Comparison of ENCODE assay signal across 10 cellular contexts in genomic region chr16:58123896-58124600, GRCh38. TPM values are rescaled to one million over a fixed set of nuclear protein-coding genes. Genes with fewer than 3 reads are reported as not detected.
DNase-seq lines count a peak whose midpoint lies in the region; ATAC-seq and TF ChIP-seq lines count a peak whose summit lies in the region.
"Had no signal": no experiment of that assay in that cellular context is flagged by ENCODE, and none has a peak within 500 bp of the region (broad histone marks: within the 10 kb centered on the region; RNA-seq: fewer than 3 reads in every experiment).

No MANE protein-coding gene starts in this region.

- H3K27ac ChIP-seq in right cardiac atrium (ENCODE audit: low read length), result peak overlapping the region; percentile 55
- H3K27ac ChIP-seq in upper lobe of right lung, result peak overlapping the region; percentile 24

- H3K36me3 Mint-ChIP-seq in activated CD4-positive, alpha-beta memory T cell treated with anti-CD3 and anti-CD28 coated beads for 36 hours, result no peaks in the 10 kb centered on the region

- intact Hi-C loops in right cardiac atrium (cut with DNase I) (loop anchor here in 2 of 4 donors (2.0 kb wide), 1 partner anchor 103 kb away; no protein-coding TSS in a partner anchor), left ventricle myocardium superior (cut with micrococcal nuclease) (no loop called here), left colon (cut with DNase I, micrococcal nuclease) (loop anchor here in 1 of 2 donors (10.0 kb wide), 1 partner anchor 99 kb away; the partner anchor contains the start of gene MMP15), upper lobe of right lung (cut with DNase I) (loop anchor here (5.0 kb wide), 1 partner anchor 102 kb away; no protein-coding TSS in a partner anchor)
- intact Hi-C loops in activated CD4-positive, alpha-beta memory T cell treated with anti-CD3 and anti-CD28 coated beads for 36 hours (cut with micrococcal nuclease), result no loop called here

- H3K4me3 ChIP-seq in right cardiac atrium (ENCODE audit: low read length) (no peak overlapping the region), upper lobe of right lung (no peak overlapping the region), HAP-1 (no peak overlapping the region)

- H3K9me3 ChIP-seq in right cardiac atrium (ENCODE audit: control insufficient read depth, low read length), result no peaks in the 10 kb centered on the region
- H3K9me3 ChIP-seq in upper lobe of right lung, result no peaks in the 10 kb centered on the region
- H3K9me3 ChIP-seq in HAP-1, result no peaks in the 10 kb centered on the region

- DNase-seq in right cardiac atrium, result no peak
- DNase-seq in left ventricle myocardium superior, result no peak
- DNase-seq in activated CD4-positive, alpha-beta memory T cell treated with anti-CD3 and anti-CD28 coated beads for 36 hours, result peak; percentile 23
- no peak for DNase-seq in left colon
- no peak for DNase-seq in upper lobe of right lung
- DNase-seq in HAP-1 (ENCODE audit: low spot score in 2 of 2), result no peak
- DNase-seq in mucosa of gallbladder (ENCODE audit: low spot score), result no peak
- DNase-seq in NCI-H1417 (lab: John Stamatoyannopoulos, UW), result no peak
- DNase-seq: anterior cingulate cortex, NCI-H1436 had no signal

- H3K27ac Mint-ChIP-seq in activated CD4-positive, alpha-beta memory T cell treated with anti-CD3 and anti-CD28 coated beads for 36 hours, result no peak overlapping the region

- no peaks in the 10 kb centered on the region for H3K9me3 Mint-ChIP-seq in activated CD4-positive, alpha-beta memory T cell treated with anti-CD3 and anti-CD28 coated beads for 36 hours

- CTCF ChIA-PET in activated CD4-positive, alpha-beta memory T cell treated with anti-CD3 and anti-CD28 coated beads for 36 hours (lab: Charles Lee), result interaction anchor here (0.6 kb wide), 2 partner anchors 100 to 103 kb away, joined by 3 to 4 read pairs; no protein-coding TSS in a partner anchor

- POLR2A ChIA-PET in activated CD4-positive, alpha-beta memory T cell treated with anti-CD3 and anti-CD28 coated beads for 36 hours (lab: Charles Lee), result no interaction called here

- H3K36me3 ChIP-seq in upper lobe of right lung, result no peaks in the 10 kb centered on the region
- H3K36me3 ChIP-seq in HAP-1 (replicated peaks), result no peaks in the 10 kb centered on the region; the same call in 1 of the 2 replicates

- peaks cover 11% of the 10 kb centered on the region for H3K4me1 ChIP-seq in right cardiac atrium (ENCODE audit: control insufficient read depth, insufficient read depth, low read length)
- peaks cover 59% of the 10 kb centered on the region for H3K4me1 ChIP-seq in upper lobe of right lung
- H3K4me1 ChIP-seq in HAP-1, result peaks cover 40% of the 10 kb centered on the region

- in situ Hi-C loops in HAP-1 (cut with MboI; ENCODE audit: low sequenced_read_pairs), result loop anchor here (10.0 kb wide), 1 partner anchor 99 kb away; the partner anchor contains the start of gene MMP15

- ATAC-seq in right cardiac atrium (no peak), left ventricle myocardium superior (no peak), left colon (peak; percentile 45), upper lobe of right lung (no peak)

- no peak overlapping the region for H3K4me3 Mint-ChIP-seq in activated CD4-positive, alpha-beta memory T cell treated with anti-CD3 and anti-CD28 coated beads for 36 hours

- TF ChIP-seq CTCF in upper lobe of right lung (IDR thresholded peaks at IDR 0.05), result no peak

- H3K27me3 ChIP-seq in right cardiac atrium (ENCODE audit: control insufficient read depth, insufficient read depth), result no peaks in the 10 kb centered on the region
- no peaks in the 10 kb centered on the region for H3K27me3 ChIP-seq in upper lobe of right lung
- no peaks in the 10 kb centered on the region for H3K27me3 ChIP-seq in HAP-1 (ENCODE audit: low read depth)

- H3K4me1 Mint-ChIP-seq in activated CD4-positive, alpha-beta memory T cell treated with anti-CD3 and anti-CD28 coated beads for 36 hours (ENCODE audit: low read depth), result peaks cover 67% of the 10 kb centered on the region

- 53% methylated on average over 8 of the region's 8 CpGs for WGBS in right cardiac atrium

- no peaks in the 10 kb centered on the region for H3K27me3 Mint-ChIP-seq in activated CD4-positive, alpha-beta memory T cell treated with anti-CD3 and anti-CD28 coated beads for 36 hours

RNA-seq across cellular contexts. Expression of gene CFAP20, which starts 5.1 kb away (rescaled TPM):
- 10 to 100 TPM; 30.4 to 36.2 (median 33.5) TPM for total RNA-seq in right cardiac atrium
- 36.2 TPM for polyA plus RNA-seq in right cardiac atrium
- total RNA-seq in left ventricle myocardium superior, result 37.2 TPM
- total RNA-seq in activated CD4-positive, alpha-beta memory T cell treated with anti-CD3 and anti-CD28 coated beads for 36 hours, result 10 to 100 TPM; 37.2 to 38.6 TPM
- total RNA-seq in left colon, result 10 to 100 TPM; 18.1 to 20.9 TPM
- total RNA-seq in upper lobe of right lung, result 24.8 TPM
- total RNA-seq in mucosa of gallbladder, result 20.9 TPM
